6 cellular contexts compared by ENCODE assay signal in the genomic region with DNA sequence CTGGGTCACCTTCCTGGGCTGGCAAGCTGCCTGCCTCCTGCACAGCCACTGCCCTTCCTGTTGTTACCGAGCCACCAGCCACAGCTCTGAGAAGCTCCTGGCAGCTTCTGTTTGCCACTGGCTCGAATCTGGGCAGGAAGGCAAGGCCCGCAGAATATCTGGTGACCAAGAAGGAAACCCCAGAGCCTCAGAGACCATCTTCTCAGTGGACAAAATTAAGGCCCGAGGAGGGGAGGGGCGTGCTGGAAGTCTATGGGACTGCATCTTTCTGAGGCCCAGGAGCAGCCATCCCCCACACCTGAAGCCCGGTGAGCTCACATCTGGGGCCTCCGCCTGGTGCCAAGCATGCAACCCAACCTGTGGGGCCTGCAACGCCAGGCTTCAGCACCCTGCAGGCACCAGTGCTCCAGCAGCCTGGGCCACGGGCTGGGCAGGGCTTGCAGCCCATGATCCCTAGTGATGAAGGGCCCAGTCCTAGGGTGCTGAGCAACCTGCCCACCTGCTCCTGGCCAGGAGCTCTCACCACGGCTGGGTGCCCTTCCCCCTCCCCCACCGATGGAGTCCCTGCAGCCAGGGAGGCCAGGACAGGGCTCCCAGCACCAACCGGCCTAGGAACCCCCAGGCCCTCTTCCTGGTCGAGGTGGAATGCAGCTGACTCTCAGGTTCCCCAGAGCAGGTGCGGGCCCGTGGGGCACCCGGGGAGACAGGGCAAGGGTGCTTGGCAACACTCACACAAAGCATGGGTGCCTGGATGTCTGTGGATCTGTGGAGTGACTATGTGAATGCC. TPM values are rescaled to one million over a fixed set of nuclear protein-coding genes. Genes with fewer than 3 reads are reported as not detected.
DNase-seq lines count a peak whose midpoint lies in the region; ATAC-seq, FAIRE-seq and TF ChIP-seq lines count a peak whose summit lies in the region.

No MANE protein-coding gene starts in this region.

- ATAC-seq in K562 (no peak), HG03342 (IDR thresholded peaks at IDR 0.05; ENCODE audit: unreplicated experiment) (no peak), HG02759 (IDR thresholded peaks at IDR 0.05; ENCODE audit: unreplicated experiment) (no peak)
- ATAC-seq in natural killer cell treated with Interleukin-12 subunit alpha and Interleukin-12 subunit beta and Interleukin-15 and Interleukin-18, amount 100 ng/mL, for 72 hours, result no peak

- no peak overlapping the region for H2BK5ac ChIP-seq in H9 (ENCODE audit: insufficient read length, low read length)

- H3K4me3 ChIP-seq in K562, result peak overlapping the region; percentile 99

- no peak overlapping the region for H3K4ac ChIP-seq in H9 (ENCODE audit: low read depth, low read length)

- peak overlapping the region; percentile 68 for H3K4me2 ChIP-seq in H9 (ENCODE audit: insufficient read depth, insufficient read length, low read length)
- H3K4me2 ChIP-seq in K562 (ENCODE audit: insufficient read depth, low read length), result peak overlapping the region; percentile 85

- no peak overlapping the region for H2AK5ac ChIP-seq in H9 (ENCODE audit: insufficient read length, low read length)

- no peak for TF ChIP-seq POLR2A in K562 (conservative IDR thresholded peaks at IDR 0.05)

- peaks cover 6% of the 10 kb centered on the region for H3K79me1 ChIP-seq in H9 (ENCODE audit: insufficient read depth, low read depth, low read length, poor library complexity, severe bottlenecking)

- peak overlapping the region; percentile 77 to 82 for H3K4me3 Mint-ChIP-seq in H9
- peak overlapping the region; percentile 85 for H3K4me3 Mint-ChIP-seq in natural killer cell treated with Interleukin-12 subunit alpha and Interleukin-12 subunit beta and Interleukin-15 and Interleukin-18, amount 100 ng/mL, for 72 hours

- H3K4me1 Mint-ChIP-seq in H9, result peaks cover 2 to 13% of the 10 kb centered on the region in 2 experiments
- H3K4me1 Mint-ChIP-seq in natural killer cell treated with Interleukin-12 subunit alpha and Interleukin-12 subunit beta and Interleukin-15 and Interleukin-18, amount 100 ng/mL, for 72 hours (ENCODE audit: low read depth in 2 of 2), result peaks cover 23 to 24% of the 10 kb centered on the region in 2 donors

- POLR2A ChIA-PET in K562 (lab: Yijun Ruan, JAX), result interaction anchor here (0.6 to 1.9 kb wide), 4 partner anchors 9 to 243 kb away, joined by 3 to 6 read pairs (median 5); no protein-coding TSS in a partner anchor

- CTCF ChIA-PET in K562 (lab: Yijun Ruan, JAX; ENCODE audit: low intra/inter-chr PET ratio), result no interaction called here

- BruUV-seq in K562 (replicated peaks; lab: Mats Ljungman, UMichigan), result no TSS peak

- no peak for TF ChIP-seq RAD21 in K562 (CRISPR knock-in tag; conservative IDR thresholded peaks at IDR 0.05 in 1 of 2, IDR thresholded peaks at IDR 0.05 in 1 of 2)

- H3K4me1 ChIP-seq in H9 (ENCODE audit: insufficient read depth, low read length) (no peaks in the 10 kb centered on the region), K562 (replicated peaks in 1 of 2; ENCODE audit: control insufficient read depth in 2 of 2, insufficient read depth in 2 of 2, low read length in 2 of 2) (peaks cover 16 to 90% of the 10 kb centered on the region in 2 experiments)

- no peak overlapping the region for H3T11ph ChIP-seq in H9 (ENCODE audit: low read length)

- H3K23me2 ChIP-seq in H9 (ENCODE audit: insufficient read length, low read depth, low read length, poor library complexity, severe bottlenecking), result peaks cover 8% of the 10 kb centered on the region

- no peak for TF ChIP-seq EP300 in K562 (IDR thresholded peaks at IDR 0.05; ENCODE audit: low read length)

- intact Hi-C loops in K562 (cut with micrococcal nuclease), result loop anchor here (2.0 kb wide), 1 partner anchor 17 kb away; the partner anchor contains the start of gene PUSL1

- H3K9ac ChIP-seq in H9 (ENCODE audit: extremely low read depth, insufficient read length, low read length), result peak overlapping the region; percentile 63
- H3K9ac ChIP-seq in K562 (ENCODE audit: insufficient read depth in 1 of 2, low read depth in 2 of 2, low read length in 2 of 2), result peak overlapping the region; percentile 93 to 99

- H2BK20ac ChIP-seq in H9 (ENCODE audit: low read depth, low read length, poor library complexity, severe bottlenecking), result no peak overlapping the region

- no peaks in the 10 kb centered on the region for H3K9me3 Mint-ChIP-seq in H9
- no peaks in the 10 kb centered on the region for H3K9me3 Mint-ChIP-seq in natural killer cell treated with Interleukin-12 subunit alpha and Interleukin-12 subunit beta and Interleukin-15 and Interleukin-18, amount 100 ng/mL, for 72 hours

- no peak overlapping the region for H4K5ac ChIP-seq in H9 (ENCODE audit: insufficient read length, low read depth, low read length)

- H3K36me3 ChIP-seq in K562 (ENCODE audit: control insufficient read depth, insufficient read depth, low read length), result peaks cover 40% of the 10 kb centered on the region; the same call in 1 of the 3 replicates

- H3K27ac ChIP-seq in H9 (ENCODE audit: insufficient read length, low read depth, low read length) (no peak overlapping the region), K562 (ENCODE audit: extremely low read depth, low read depth, low read length) (peak overlapping the region; percentile 69)

- H3K9me3 ChIP-seq in H9 (ENCODE audit: control insufficient read depth, low read depth, low read length) (no peaks in the 10 kb centered on the region), K562 (replicated peaks; ENCODE audit: control insufficient read depth, insufficient read depth, low read depth, low read length) (peaks cover 6% of the 10 kb centered on the region)

- no peak overlapping the region for H4K91ac ChIP-seq in H9 (ENCODE audit: insufficient read length, low read depth, low read length)

- H3K79me2 ChIP-seq in H9 (ENCODE audit: insufficient read depth, low read length) (peaks cover 15% of the 10 kb centered on the region; the same call in 1 of the 2 replicates), K562 (ENCODE audit: control insufficient read depth, insufficient read depth, low read length) (peaks cover 55% of the 10 kb centered on the region)

- no peak overlapping the region for H3K14ac ChIP-seq in H9 (ENCODE audit: insufficient read depth, low read length)

- TF ChIP-seq CTCF in H9 (conservative IDR thresholded peaks at IDR 0.05) (no peak), K562 (IDR thresholded peaks at IDR 0.05 in 2 of 3, conservative IDR thresholded peaks at IDR 0.05 in 1 of 3; ENCODE audit: insufficient read depth in 2 of 3, low read depth in 1 of 3, low read length in 3 of 3) (no peak)

- no peak overlapping the region for H3K56ac ChIP-seq in H9 (ENCODE audit: insufficient read length, low read depth, low read length)

- H3K9me1 ChIP-seq in K562 (ENCODE audit: control insufficient read depth, insufficient read depth, low read length), result peaks cover under 1% of the 10 kb centered on the region

- peak; percentile 19 for FAIRE-seq in K562 (lab: Jason Lieb, UNC)

- H3K23ac ChIP-seq in H9 (ENCODE audit: insufficient read length, low read depth, low read length), result no peak overlapping the region

- no peaks in the 10 kb centered on the region for H3K27me3 ChIP-seq in H9 (ENCODE audit: insufficient read depth, low read length)
- H3K27me3 ChIP-seq in K562 (ENCODE audit: control insufficient read depth in 2 of 2, insufficient read depth in 2 of 2, low read length in 2 of 2), result no peaks in the 10 kb centered on the region

- no peak overlapping the region for H2BK12ac ChIP-seq in H9 (ENCODE audit: insufficient read length, low read depth, low read length)

- H2AFZ ChIP-seq in H9 (ENCODE audit: low read length), result no peak overlapping the region
- H2AFZ ChIP-seq in K562 (ENCODE audit: low read depth, low read length), result no peak overlapping the region

- H4K8ac ChIP-seq in H9 (replicated peaks; ENCODE audit: insufficient read length, low read depth, low read length), result no peak overlapping the region

- no peak overlapping the region for H3K27ac Mint-ChIP-seq in H9
- peak overlapping the region in 1 of 2 donors; percentile 31 for H3K27ac Mint-ChIP-seq in natural killer cell treated with Interleukin-12 subunit alpha and Interleukin-12 subunit beta and Interleukin-15 and Interleukin-18, amount 100 ng/mL, for 72 hours

- no peak overlapping the region for H2BK15ac ChIP-seq in H9 (ENCODE audit: low read depth, low read length)

- no peak overlapping the region for H2BK120ac ChIP-seq in H9 (ENCODE audit: low read depth, low read length, poor library complexity, severe bottlenecking)

- no peak overlapping the region for H3K18ac ChIP-seq in H9 (ENCODE audit: insufficient read length, low read depth, low read length)

- H3K36me3 Mint-ChIP-seq in H9 (ENCODE audit: insufficient read depth in 1 of 3, low read depth in 3 of 3), result peaks cover 4 to 9% (median 7%) of the 10 kb centered on the region in 3 experiments
- H3K36me3 Mint-ChIP-seq in natural killer cell treated with Interleukin-12 subunit alpha and Interleukin-12 subunit beta and Interleukin-15 and Interleukin-18, amount 100 ng/mL, for 72 hours, result peaks cover 6% of the 10 kb centered on the region

- H3K27me3 Mint-ChIP-seq in H9 (ENCODE audit: low read depth), result peaks cover 1% of the 10 kb centered on the region; the same call in 1 of the 2 replicates
- H3K27me3 Mint-ChIP-seq in natural killer cell treated with Interleukin-12 subunit alpha and Interleukin-12 subunit beta and Interleukin-15 and Interleukin-18, amount 100 ng/mL, for 72 hours, result no peaks in the 10 kb centered on the region

- in situ Hi-C loops in K562 (cut with MboI), result no loop called here

- H4K20me1 ChIP-seq in H9 (ENCODE audit: control insufficient read depth, insufficient read depth, insufficient read length) (peaks cover 5% of the 10 kb centered on the region), K562 (replicated peaks; ENCODE audit: control insufficient read depth, insufficient read depth, low read length) (peaks cover 6% of the 10 kb centered on the region; the same call in 1 of the 2 replicates)

- DNase-seq in H9 (no peak), K562 (ENCODE audit: extremely low read depth in 1 of 4, low spot score in 3 of 4) (no peak), OCI-M2 (lab: John Stamatoyannopoulos, UW; ENCODE audit: unreplicated experiment) (no peak)
- no peak for DNase-seq in natural killer cell treated with Interleukin-12 subunit alpha and Interleukin-12 subunit beta and Interleukin-15 and Interleukin-18, amount 100 ng/mL, for 72 hours (ENCODE audit: low spot score)

- WGBS in H9 (ENCODE audit: extremely low coverage, insufficient read length, low lambda C conversion rate), result no CpG with 5 or more reads among the region's 16 CpGs
- WGBS in K562 (ENCODE audit: insufficient coverage, low coverage, missing lambda C conversion rate), result 27% methylated on average over 14 of the region's 16 CpGs

RNA-seq across cellular contexts. Expression of gene CPTP, which starts 0.9 kb away (rescaled TPM):
- total RNA-seq in H9 (2021), result 14.0 and 15.0 TPM in 2 replicates
- 3.4 and 22.1 TPM in 2 replicates for total RNA-seq in K562 (2011; cell fraction: chromatin; rRNA removed; ENCODE audit: low replicate concordance)
- total RNA-seq in K562 (2011; cell fraction: nucleolus; rRNA removed), result 31.8 and 32.0 TPM in 2 replicates
- 11.2 and 13.9 TPM in 2 replicates for total RNA-seq in K562 (2011; cell fraction: nucleoplasm; rRNA removed)
- total RNA-seq in K562 (2014; rRNA removed), result 21.6 and 33.4 TPM in 2 replicates
- total RNA-seq in K562 (2014; rRNA removed; fragmentation: Illumina TruSeq; extraction: Trizol), result 3.0 and 3.5 TPM in 2 replicates
- 8.4 and 10.1 TPM in 2 replicates for total RNA-seq in K562 (2015; rRNA removed; fragmentation: Illumina TruSeq; extraction: Trizol)
- 25.4 and 25.8 TPM in 2 replicates for total RNA-seq in K562 (2021)
- polyA plus RNA-seq in K562 (2011; rRNA removed), result 3.5 and 5.7 TPM in 2 replicates
- polyA plus RNA-seq in K562 (2011; cell fraction: cytosol; rRNA removed), result 7.2 and 32.1 TPM in 2 replicates
- 5.6 and 10.3 TPM in 2 replicates for polyA plus RNA-seq in K562 (2011; cell fraction: nucleus; rRNA removed)
- 14.5 and 17.3 TPM in 2 replicates for polyA plus RNA-seq in K562 (2012)
- polyA plus RNA-seq in K562 (2014; fragmentation: Illumina TruSeq; extraction: Trizol), result 2.7 and 9.1 TPM in 2 replicates
- under 1 TPM; 0.11 to 0.20 TPM for polyA plus RNA-seq in K562 (2014; fragmentation: Nextera tagmentation; extraction: Ambion mirVana)
- 12.4 and 12.9 TPM in 2 replicates for polyA plus RNA-seq in K562 (2014; rRNA removed)
- polyA minus RNA-seq in K562 (2011; rRNA and poly(A)+ RNA removed), result 2.1 and 2.4 TPM in 2 replicates
- polyA minus RNA-seq in K562 (2011; cell fraction: cytosol; rRNA and poly(A)+ RNA removed), result 9.2 and 12.1 TPM in 2 replicates
- polyA minus RNA-seq in K562 (2011; cell fraction: nucleus; rRNA and poly(A)+ RNA removed), result 14.0 and 17.8 TPM in 2 replicates
- total RNA-seq in natural killer cell treated with Interleukin-12 subunit alpha and Interleukin-12 subunit beta and Interleukin-15 and Interleukin-18, amount 100 ng/mL, for 72 hours, result 10 to 100 TPM; 15.7 to 20.1 TPM

RNA-seq across cellular contexts. Expression of gene INTS11, which starts 1.0 kb away (rescaled TPM):
- total RNA-seq in H9 (2021) (138 and 139 TPM in 2 replicates), K562 (2014; rRNA removed) (151 and 179 TPM in 2 replicates), K562 (2014; rRNA removed; fragmentation: Illumina TruSeq; extraction: Trizol) (62.1 and 77.4 TPM in 2 replicates), K562 (2015; rRNA removed; fragmentation: Illumina TruSeq; extraction: Trizol) (85.4 and 88.8 TPM in 2 replicates), K562 (2021) (153 and 164 TPM in 2 replicates)
- total RNA-seq in K562 (2011; cell fraction: chromatin; rRNA removed; ENCODE audit: low replicate concordance), result 317 and 866 TPM in 2 replicates
- total RNA-seq in K562 (2011; cell fraction: nucleolus; rRNA removed), result 565 and 578 TPM in 2 replicates
- 402 and 440 TPM in 2 replicates for total RNA-seq in K562 (2011; cell fraction: nucleoplasm; rRNA removed)
- polyA plus RNA-seq in K562 (2011; rRNA removed) (110 and 164 TPM in 2 replicates), K562 (2014; fragmentation: Illumina TruSeq; extraction: Trizol) (143 and 151 TPM in 2 replicates), K562 (2014; fragmentation: Nextera tagmentation; extraction: Ambion mirVana) (10 to 100 TPM in 1 of 2 experiments, 1 to 10 TPM in 1; 3.6 to 11.8 TPM), K562 (2014; rRNA removed) (183 TPM in 2 replicates)
- 195 and 300 TPM in 2 replicates for polyA plus RNA-seq in K562 (2011; cell fraction: cytosol; rRNA removed)
- polyA plus RNA-seq in K562 (2011; cell fraction: nucleus; rRNA removed), result 663 and 798 TPM in 2 replicates
- 151 and 204 TPM in 2 replicates for polyA plus RNA-seq in K562 (2012)
- polyA minus RNA-seq in K562 (2011; rRNA and poly(A)+ RNA removed), result 68.4 and 103 TPM in 2 replicates
- 79.6 and 101 TPM in 2 replicates for polyA minus RNA-seq in K562 (2011; cell fraction: cytosol; rRNA and poly(A)+ RNA removed)
- polyA minus RNA-seq in K562 (2011; cell fraction: nucleus; rRNA and poly(A)+ RNA removed), result 108 and 123 TPM in 2 replicates
- 100 to 1,000 TPM; 122 to 204 TPM for total RNA-seq in natural killer cell treated with Interleukin-12 subunit alpha and Interleukin-12 subunit beta and Interleukin-15 and Interleukin-18, amount 100 ng/mL, for 72 hours

RNA-seq across cellular contexts. Expression of gene TAS1R3, which starts 5.6 kb away (rescaled TPM):
- 0.28 and 0.35 TPM in 2 replicates for total RNA-seq in H9 (2021)
- total RNA-seq in K562 (2011; cell fraction: chromatin; rRNA removed; ENCODE audit: low replicate concordance), result 0.19 and 0.58 TPM in 2 replicates
- total RNA-seq in K562 (2011; cell fraction: nucleolus; rRNA removed), result 0.53 and 0.67 TPM in 2 replicates
- total RNA-seq in K562 (2011; cell fraction: nucleoplasm; rRNA removed), result 0.15 and 0.23 TPM in 2 replicates
- total RNA-seq in K562 (2014; rRNA removed), result 0.12 TPM in 1 of 2 replicates, not detected in the other
- total RNA-seq in K562 (2014; rRNA removed; fragmentation: Illumina TruSeq; extraction: Trizol), result not detected in 2 replicates
- total RNA-seq in K562 (2015; rRNA removed; fragmentation: Illumina TruSeq; extraction: Trizol), result 0.04 TPM in 1 of 2 replicates, not detected in the other
- total RNA-seq in K562 (2021), result 0.07 and 0.09 TPM in 2 replicates
- 0.05 TPM in 1 of 2 replicates, not detected in the other for polyA plus RNA-seq in K562 (2011; rRNA removed)
- polyA plus RNA-seq in K562 (2011; cell fraction: cytosol; rRNA removed), result 0.03 and 0.06 TPM in 2 replicates
- polyA plus RNA-seq in K562 (2011; cell fraction: nucleus; rRNA removed), result 0.25 and 0.31 TPM in 2 replicates
- 0.26 and 0.37 TPM in 2 replicates for polyA plus RNA-seq in K562 (2012)
- polyA plus RNA-seq in K562 (2014; fragmentation: Illumina TruSeq; extraction: Trizol), result not detected in 2 replicates
- polyA plus RNA-seq in K562 (2014; fragmentation: Nextera tagmentation; extraction: Ambion mirVana), result not detected
- 0.03 and 0.13 TPM in 2 replicates for polyA plus RNA-seq in K562 (2014; rRNA removed)
- polyA minus RNA-seq in K562 (2011; rRNA and poly(A)+ RNA removed), result not detected in 2 replicates
- not detected in 2 replicates for polyA minus RNA-seq in K562 (2011; cell fraction: cytosol; rRNA and poly(A)+ RNA removed)
- polyA minus RNA-seq in K562 (2011; cell fraction: nucleus; rRNA and poly(A)+ RNA removed), result 0.13 and 0.22 TPM in 2 replicates
- total RNA-seq in natural killer cell treated with Interleukin-12 subunit alpha and Interleukin-12 subunit beta and Interleukin-15 and Interleukin-18, amount 100 ng/mL, for 72 hours, result under 1 TPM; 0.81 to 0.89 TPM

RNA-seq across cellular contexts. Expression of gene PUSL1, which starts 17.1 kb away (rescaled TPM):
- 38.0 and 40.9 TPM in 2 replicates for total RNA-seq in H9 (2021)
- 13.3 and 63.1 TPM in 2 replicates for total RNA-seq in K562 (2011; cell fraction: chromatin; rRNA removed; ENCODE audit: low replicate concordance)
- 74.5 and 90.1 TPM in 2 replicates for total RNA-seq in K562 (2011; cell fraction: nucleolus; rRNA removed)
- 23.2 and 31.2 TPM in 2 replicates for total RNA-seq in K562 (2011; cell fraction: nucleoplasm; rRNA removed)
- total RNA-seq in K562 (2014; rRNA removed), result 86.9 and 103 TPM in 2 replicates
- 5.6 and 7.0 TPM in 2 replicates for total RNA-seq in K562 (2014; rRNA removed; fragmentation: Illumina TruSeq; extraction: Trizol)
- total RNA-seq in K562 (2015; rRNA removed; fragmentation: Illumina TruSeq; extraction: Trizol), result 29.7 and 31.4 TPM in 2 replicates
- 80.1 and 83.0 TPM in 2 replicates for total RNA-seq in K562 (2021)
- 13.6 and 22.4 TPM in 2 replicates for polyA plus RNA-seq in K562 (2011; rRNA removed)
- 29.8 and 137 TPM in 2 replicates for polyA plus RNA-seq in K562 (2011; cell fraction: cytosol; rRNA removed)
- 41.7 and 71.9 TPM in 2 replicates for polyA plus RNA-seq in K562 (2011; cell fraction: nucleus; rRNA removed)
- polyA plus RNA-seq in K562 (2012), result 35.1 and 53.3 TPM in 2 replicates
- 10.5 and 25.1 TPM in 2 replicates for polyA plus RNA-seq in K562 (2014; fragmentation: Illumina TruSeq; extraction: Trizol)
- polyA plus RNA-seq in K562 (2014; fragmentation: Nextera tagmentation; extraction: Ambion mirVana), result 1 to 10 TPM in 1 of 2 experiments, under 1 TPM in 1; 0.62 to 1.7 TPM
- polyA plus RNA-seq in K562 (2014; rRNA removed), result 68.5 and 76.0 TPM in 2 replicates
- 3.5 and 5.7 TPM in 2 replicates for polyA minus RNA-seq in K562 (2011; rRNA and poly(A)+ RNA removed)
- polyA minus RNA-seq in K562 (2011; cell fraction: cytosol; rRNA and poly(A)+ RNA removed), result 22.0 and 25.8 TPM in 2 replicates
- polyA minus RNA-seq in K562 (2011; cell fraction: nucleus; rRNA and poly(A)+ RNA removed), result 33.5 and 38.2 TPM in 2 replicates
- 10 to 100 TPM; 19.2 to 39.0 TPM for total RNA-seq in natural killer cell treated with Interleukin-12 subunit alpha and Interleukin-12 subunit beta and Interleukin-15 and Interleukin-18, amount 100 ng/mL, for 72 hours

RNA-seq across cellular contexts. Expression of gene ACAP3, which starts 17.8 kb away (rescaled TPM):
- total RNA-seq in H9 (2021) (39.5 and 41.4 TPM in 2 replicates), K562 (2014; rRNA removed) (29.6 and 33.3 TPM in 2 replicates), K562 (2014; rRNA removed; fragmentation: Illumina TruSeq; extraction: Trizol) (1.9 and 3.5 TPM in 2 replicates), K562 (2015; rRNA removed; fragmentation: Illumina TruSeq; extraction: Trizol) (14.0 and 15.2 TPM in 2 replicates), K562 (2021) (44.1 and 49.0 TPM in 2 replicates)
- total RNA-seq in K562 (2011; cell fraction: chromatin; rRNA removed; ENCODE audit: low replicate concordance), result 140 and 407 TPM in 2 replicates
- 278 and 333 TPM in 2 replicates for total RNA-seq in K562 (2011; cell fraction: nucleolus; rRNA removed)
- total RNA-seq in K562 (2011; cell fraction: nucleoplasm; rRNA removed), result 136 and 156 TPM in 2 replicates
- polyA plus RNA-seq in K562 (2011; rRNA removed) (12.0 and 27.1 TPM in 2 replicates), K562 (2014; fragmentation: Illumina TruSeq; extraction: Trizol) (7.2 and 11.8 TPM in 2 replicates), K562 (2014; fragmentation: Nextera tagmentation; extraction: Ambion mirVana) (under 1 TPM; 0.01 to 0.06 TPM), K562 (2014; rRNA removed) (43.8 and 44.8 TPM in 2 replicates)
- polyA plus RNA-seq in K562 (2011; cell fraction: cytosol; rRNA removed), result 8.5 and 20.8 TPM in 2 replicates
- 346 and 462 TPM in 2 replicates for polyA plus RNA-seq in K562 (2011; cell fraction: nucleus; rRNA removed)
- 38.9 and 49.6 TPM in 2 replicates for polyA plus RNA-seq in K562 (2012)
- 6.3 and 10.7 TPM in 2 replicates for polyA minus RNA-seq in K562 (2011; rRNA and poly(A)+ RNA removed)
- polyA minus RNA-seq in K562 (2011; cell fraction: cytosol; rRNA and poly(A)+ RNA removed), result 13.7 and 15.3 TPM in 2 replicates
- polyA minus RNA-seq in K562 (2011; cell fraction: nucleus; rRNA and poly(A)+ RNA removed), result 42.4 and 46.1 TPM in 2 replicates
- total RNA-seq in natural killer cell treated with Interleukin-12 subunit alpha and Interleukin-12 subunit beta and Interleukin-15 and Interleukin-18, amount 100 ng/mL, for 72 hours, result 10 to 100 TPM; 32.5 to 60.5 TPM
